Comparison of ENCODE assay signal across 16 cellular contexts in the genomic region with DNA sequence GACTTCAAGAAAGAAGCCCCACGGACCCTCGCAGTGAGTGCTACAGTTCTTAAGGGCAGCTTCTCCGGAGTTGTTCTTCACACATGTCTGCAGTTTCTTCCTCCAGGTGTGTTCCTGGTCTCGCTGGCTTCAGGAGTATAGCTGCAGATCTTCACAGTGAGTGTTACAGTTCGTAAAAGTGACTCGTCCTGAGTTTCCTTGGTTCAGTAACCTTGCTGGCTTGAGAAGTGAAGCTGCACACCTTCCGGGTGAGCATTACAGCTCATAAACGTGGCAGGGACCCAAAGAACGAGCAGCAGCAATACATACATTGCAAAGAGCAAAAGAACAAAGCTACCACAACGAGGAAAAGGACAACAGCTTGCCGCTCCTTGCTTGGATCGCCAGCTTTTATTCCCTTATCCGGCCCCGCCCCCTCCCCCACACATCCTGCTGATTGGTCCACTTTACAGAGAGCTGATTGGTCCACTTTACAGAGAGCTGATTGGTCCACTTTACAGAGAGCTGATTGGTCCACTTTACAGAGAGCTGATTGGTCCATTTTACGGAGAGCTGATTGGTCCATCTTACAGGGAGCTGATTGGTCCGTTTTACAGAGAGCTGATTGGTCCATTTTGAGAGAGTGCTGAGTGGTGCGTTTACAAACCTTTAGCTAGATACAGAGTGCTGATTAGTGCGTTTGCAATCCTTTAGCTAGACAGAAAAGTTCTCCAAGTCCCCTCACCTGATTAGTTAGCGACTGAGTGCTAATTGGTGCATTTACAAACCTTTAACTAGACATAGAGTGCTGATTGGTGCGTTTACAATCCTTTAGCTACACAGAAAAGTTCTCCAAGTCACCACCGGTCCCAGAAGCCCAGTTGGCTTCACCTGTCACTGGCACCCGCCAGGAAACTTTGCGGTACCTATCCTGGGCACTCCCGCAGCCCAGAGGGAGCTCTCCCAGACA.
"Had no signal": no experiment of that assay in that cellular context is flagged by ENCODE, and none has a peak within 500 bp of the region (broad histone marks: within the 10 kb centered on the region; RNA-seq: fewer than 3 reads in every experiment).

No MANE protein-coding gene starts in this region.

- H3K4me1 ChIP-seq: neural progenitor cell, parathyroid adenoma, sigmoid colon, stomach had no signal

- H3K27me3 ChIP-seq: neural progenitor cell, sigmoid colon, stomach had no signal

- H3K4me3 ChIP-seq: neural progenitor cell, sigmoid colon, stomach had no signal

- H3K9me3 ChIP-seq: sigmoid colon had no signal

- H3K79me2 ChIP-seq: parathyroid adenoma had no signal

- DNase-seq: activated CD4-positive, alpha-beta T cell treated with anti-CD3 and anti-CD28 coated beads, Interleukin-2, amount 50 U/mL, for 1 hour; activated CD4-positive, CD25-positive, alpha-beta regulatory T cell treated with anti-CD3 and anti-CD28 coated beads, Interleukin-2, amount 50 U/mL, for 72 hours; activated CD8-positive, alpha-beta memory T cell treated with anti-CD3 and anti-CD28 coated beads, Interleukin-2, amount 50 U/mL, for 4 hours; activated naive CD4-positive, alpha-beta T cell treated with anti-CD3 and anti-CD28 coated beads, Interleukin-2, amount 10 ng/mL, durations not matched to agents 7 days and 5 days; activated naive CD8-positive, alpha-beta T cell treated with anti-CD3 and anti-CD28 coated beads, Interleukin-2, amount 50 U/mL, for 24 hours; activated T-cell treated with anti-CD3 and anti-CD28 coated beads, Interleukin-2, amount 50 U/mL, for 4 hours; anterior cingulate cortex; caudate nucleus; left ventricle myocardium superior; sigmoid colon; stimulated activated CD4-positive, alpha-beta T cell treated with anti-CD3 and anti-CD28 coated beads, Interleukin-4, amount 100 ng/mL, for 24 hours; stomach had no signal

- H3K9ac ChIP-seq: neural progenitor cell, parathyroid adenoma had no signal

- H3K4me2 ChIP-seq: neural progenitor cell had no signal

- H3K27ac ChIP-seq: neural progenitor cell, parathyroid adenoma, sigmoid colon, stomach, VCaP had no signal

- H2AFZ ChIP-seq: neural progenitor cell, parathyroid adenoma had no signal

- ATAC-seq: activated naive CD8-positive, alpha-beta T cell treated with anti-CD3 and anti-CD28 coated beads, Interleukin-2, amount 50 U/mL, for 24 hours; activated T-cell treated with anti-CD3 and anti-CD28 coated beads, Interleukin-2, amount 50 U/mL, for 4 hours; left ventricle myocardium superior; stimulated activated effector memory CD8-positive, alpha-beta T cell treated with anti-CD3 and anti-CD28 coated beads, Interleukin-12 subunit alpha, Interleukin-12 subunit beta, amount 100 ng/mL, for 72 hours had no signal

- H3K36me3 ChIP-seq: neural progenitor cell, sigmoid colon, stomach had no signal
